ENCODE assay signal across 16 cellular contexts in the genomic region with DNA sequence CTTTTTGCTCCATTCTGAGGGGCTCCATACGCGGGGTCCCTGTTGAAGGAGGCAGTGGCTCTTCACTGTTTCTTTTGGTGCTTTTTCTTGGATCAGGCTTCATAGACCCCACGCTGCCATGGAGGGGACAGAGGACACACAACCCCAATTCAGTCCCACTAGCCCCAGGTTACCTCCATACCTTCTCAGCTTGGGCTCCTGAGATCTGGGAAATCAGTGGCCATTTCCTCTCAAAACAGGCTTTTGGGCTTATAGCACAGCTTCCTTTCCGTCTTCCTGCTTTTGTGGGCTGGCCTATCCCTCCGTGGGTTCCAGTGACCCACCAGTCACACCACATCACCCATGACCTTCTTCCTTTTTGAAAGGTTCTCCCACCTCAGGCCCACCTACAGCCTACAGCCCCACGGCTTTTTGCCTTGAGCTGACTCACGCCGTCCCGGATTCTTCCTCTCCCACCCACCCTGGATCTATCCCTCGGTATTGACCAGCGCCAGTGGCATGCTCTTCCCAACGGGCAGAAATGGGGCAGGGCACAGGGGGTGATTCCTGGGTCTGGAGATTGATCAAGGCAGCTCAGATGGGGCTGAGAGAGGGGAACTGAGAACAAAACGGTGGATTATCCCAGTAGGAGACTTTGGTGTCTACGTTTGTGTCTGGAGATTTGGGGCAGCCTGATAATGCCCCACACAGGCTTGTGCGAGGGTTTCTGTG. TPM values are rescaled to one million over a fixed set of nuclear protein-coding genes. Genes with fewer than 3 reads are reported as not detected.
DNase-seq lines count a peak whose midpoint lies in the region; ATAC-seq lines count a peak whose summit lies in the region.
"Had no signal": no experiment of that assay in that cellular context is flagged by ENCODE, and none has a peak within 500 bp of the region (broad histone marks: within the 10 kb centered on the region; RNA-seq: fewer than 3 reads in every experiment).

No MANE protein-coding gene starts in this region.

- intact Hi-C loops in activated CD4-positive, alpha-beta T cell treated with anti-CD3 and anti-CD28 coated beads, Interleukin-2, amount 10 ng/mL, durations not matched to agents 24 days and 14 days (cut with micrococcal nuclease), result loop anchor here (5.0 kb wide), 1 partner anchor 56 kb away; no protein-coding TSS in a partner anchor

- no peaks in the 10 kb centered on the region for H3K9me3 Mint-ChIP-seq in activated CD4-positive, alpha-beta T cell treated with anti-CD3 and anti-CD28 coated beads, Interleukin-2, amount 10 ng/mL, durations not matched to agents 24 days and 14 days
- H3K9me3 Mint-ChIP-seq in stimulated activated effector memory CD8-positive, alpha-beta T cell treated with anti-CD3 and anti-CD28 coated beads, Interleukin-12 subunit alpha, Interleukin-12 subunit beta, amount 100 ng/mL, for 72 hours, result no peaks in the 10 kb centered on the region

- H3K4me3 ChIP-seq in effector memory CD4-positive, alpha-beta T cell (ENCODE audit: insufficient read depth, low read depth, low read length, poor library complexity, severe bottlenecking), result peak overlapping the region; percentile 17
- H3K4me3 ChIP-seq: A549, colonic mucosa, transverse colon had no signal

- peak; percentile 55 for DNase-seq in activated CD4-positive, alpha-beta T cell treated with anti-CD3 and anti-CD28 coated beads, Interleukin-2, amount 10 ng/mL, durations not matched to agents 24 days and 14 days
- DNase-seq in activated CD4-positive, alpha-beta T cell treated with anti-CD3 and anti-CD28 coated beads, Interleukin-2, amount 50 U/mL, for 4 hours, result no peak
- no peak for DNase-seq in T-helper 17 cell
- no peak for DNase-seq in effector memory CD4-positive, alpha-beta T cell
- peak in 1 of 2 donors; percentile 55 for DNase-seq in stimulated activated effector memory CD8-positive, alpha-beta T cell treated with anti-CD3 and anti-CD28 coated beads, Interleukin-12 subunit alpha, Interleukin-12 subunit beta, amount 100 ng/mL, for 72 hours (ENCODE audit: low spot score in 2 of 2)
- DNase-seq in NAMALWA (ENCODE audit: low spot score), result no peak
- DNase-seq in central memory CD4-positive, alpha-beta T cell, result no peak
- DNase-seq: colonic mucosa, erythroblast, NCI-H2029 treated with DMSO at 0.1 percent for 48 hours, NCI-H526 treated with DMSO at 0.1 percent for 48 hours, transverse colon had no signal

- peaks cover 50% of the 10 kb centered on the region for H3K36me3 Mint-ChIP-seq in activated CD4-positive, alpha-beta T cell treated with anti-CD3 and anti-CD28 coated beads, Interleukin-2, amount 10 ng/mL, durations not matched to agents 24 days and 14 days (ENCODE audit: low read depth)
- H3K36me3 Mint-ChIP-seq in T-helper 17 cell (ENCODE audit: low read depth), result peaks cover 4% of the 10 kb centered on the region
- peaks cover 87% of the 10 kb centered on the region for H3K36me3 Mint-ChIP-seq in stimulated activated effector memory CD8-positive, alpha-beta T cell treated with anti-CD3 and anti-CD28 coated beads, Interleukin-12 subunit alpha, Interleukin-12 subunit beta, amount 100 ng/mL, for 72 hours

- no peak for ATAC-seq in T-helper 17 cell
- no peak for ATAC-seq in stimulated activated effector memory CD8-positive, alpha-beta T cell treated with anti-CD3 and anti-CD28 coated beads, Interleukin-12 subunit alpha, Interleukin-12 subunit beta, amount 100 ng/mL, for 72 hours
- no peak for ATAC-seq in HG03460 (IDR thresholded peaks at IDR 0.05; ENCODE audit: unreplicated experiment)
- ATAC-seq: A549 had no signal

- peak overlapping the region; percentile 72 for H3K27ac Mint-ChIP-seq in activated CD4-positive, alpha-beta T cell treated with anti-CD3 and anti-CD28 coated beads, Interleukin-2, amount 10 ng/mL, durations not matched to agents 24 days and 14 days
- peak overlapping the region; percentile 94 for H3K27ac Mint-ChIP-seq in T-helper 17 cell
- peak overlapping the region; percentile 98 for H3K27ac Mint-ChIP-seq in stimulated activated effector memory CD8-positive, alpha-beta T cell treated with anti-CD3 and anti-CD28 coated beads, Interleukin-12 subunit alpha, Interleukin-12 subunit beta, amount 100 ng/mL, for 72 hours

- peaks cover 10% of the 10 kb centered on the region for H3K4me1 ChIP-seq in effector memory CD4-positive, alpha-beta T cell (ENCODE audit: control insufficient read depth, insufficient read depth, low read length, poor library complexity, severe bottlenecking)

- peak overlapping the region; percentile 8 for H3K27ac ChIP-seq in effector memory CD4-positive, alpha-beta T cell (ENCODE audit: insufficient read depth, low read length, poor library complexity, severe bottlenecking)
- H3K27ac ChIP-seq: A549, colonic mucosa had no signal

- H3K36me3 ChIP-seq in effector memory CD4-positive, alpha-beta T cell (ENCODE audit: control insufficient read depth, insufficient read depth, low read length), result no peaks in the 10 kb centered on the region
- H3K36me3 ChIP-seq: colonic mucosa, transverse colon had no signal

- H3K27me3 Mint-ChIP-seq in activated CD4-positive, alpha-beta T cell treated with anti-CD3 and anti-CD28 coated beads, Interleukin-2, amount 10 ng/mL, durations not matched to agents 24 days and 14 days, result no peaks in the 10 kb centered on the region
- peaks cover 15% of the 10 kb centered on the region for H3K27me3 Mint-ChIP-seq in T-helper 17 cell

- peak overlapping the region; percentile 94 for H3K4me3 Mint-ChIP-seq in activated CD4-positive, alpha-beta T cell treated with anti-CD3 and anti-CD28 coated beads, Interleukin-2, amount 10 ng/mL, durations not matched to agents 24 days and 14 days
- peak overlapping the region; percentile 76 for H3K4me3 Mint-ChIP-seq in T-helper 17 cell
- H3K4me3 Mint-ChIP-seq in stimulated activated effector memory CD8-positive, alpha-beta T cell treated with anti-CD3 and anti-CD28 coated beads, Interleukin-12 subunit alpha, Interleukin-12 subunit beta, amount 100 ng/mL, for 72 hours, result peak overlapping the region; percentile 99

- no peaks in the 10 kb centered on the region for H3K9me3 ChIP-seq in T-helper 17 cell (ENCODE audit: control insufficient read depth, low read length, poor library complexity, severe bottlenecking)
- H3K9me3 ChIP-seq in effector memory CD4-positive, alpha-beta T cell (ENCODE audit: control insufficient read depth, low read length), result no peaks in the 10 kb centered on the region
- H3K9me3 ChIP-seq: A549, colonic mucosa, transverse colon had no signal

- no peaks in the 10 kb centered on the region for H3K27me3 ChIP-seq in effector memory CD4-positive, alpha-beta T cell (replicated peaks; ENCODE audit: control insufficient read depth, insufficient read depth, low read length, poor library complexity, severe bottlenecking)

- peaks cover 60% of the 10 kb centered on the region for H3K4me1 Mint-ChIP-seq in activated CD4-positive, alpha-beta T cell treated with anti-CD3 and anti-CD28 coated beads, Interleukin-2, amount 10 ng/mL, durations not matched to agents 24 days and 14 days
- H3K4me1 Mint-ChIP-seq in T-helper 17 cell, result peaks cover 43% of the 10 kb centered on the region
- H3K4me1 Mint-ChIP-seq in stimulated activated effector memory CD8-positive, alpha-beta T cell treated with anti-CD3 and anti-CD28 coated beads, Interleukin-12 subunit alpha, Interleukin-12 subunit beta, amount 100 ng/mL, for 72 hours, result peaks cover 57% of the 10 kb centered on the region

RNA-seq across cellular contexts. Expression of a gene that starts 3.6 kb away (rescaled TPM):
- 63.0 and 66.4 TPM in 2 replicates for total RNA-seq in activated CD4-positive, alpha-beta T cell treated with anti-CD3 and anti-CD28 coated beads, Interleukin-2, amount 10 ng/mL, durations not matched to agents 24 days and 14 days
- 1 to 10 TPM; 7.9 to 8.8 TPM for total RNA-seq in T-helper 17 cell
- total RNA-seq: kidney epithelial cell, pulmonary artery endothelial cell had no signal

RNA-seq across cellular contexts. Expression of a gene that starts 42.7 kb away (rescaled TPM):
- 9.3 and 10.9 TPM in 2 replicates for total RNA-seq in activated CD4-positive, alpha-beta T cell treated with anti-CD3 and anti-CD28 coated beads, Interleukin-2, amount 10 ng/mL, durations not matched to agents 24 days and 14 days
- total RNA-seq in T-helper 17 cell, result 1 to 10 TPM; 2.4 to 2.6 TPM
